ENCODE assay signal across 25 cellular contexts in the genomic region with DNA sequence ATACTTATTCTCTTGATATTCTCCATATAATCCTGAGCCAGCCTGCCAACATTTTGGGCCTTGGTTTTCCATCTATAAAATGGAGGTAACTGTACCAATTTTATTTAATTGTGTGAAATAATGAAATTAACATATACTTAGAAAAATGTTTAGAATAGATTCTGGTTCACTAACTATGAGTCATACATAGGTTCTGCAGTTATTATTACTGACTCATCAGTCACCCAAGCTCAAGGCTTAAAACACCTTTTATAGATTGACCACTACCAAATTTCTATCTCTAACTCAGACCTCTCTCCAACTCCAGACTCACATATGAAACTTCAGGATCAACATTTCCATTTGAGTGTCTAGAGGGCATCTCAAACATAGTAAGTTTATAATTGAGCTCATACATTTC.
"Had no signal": no experiment of that assay in that cellular context is flagged by ENCODE, and none has a peak within 500 bp of the region (broad histone marks: within the 10 kb centered on the region; RNA-seq: fewer than 3 reads in every experiment).

No MANE protein-coding gene starts in this region.

- H3K27ac ChIP-seq: cardiac muscle cell, hepatocyte, left lung, ovary, prostate gland, right atrium auricular region had no signal

- H3K4me1 ChIP-seq: left lung, prostate gland had no signal

- H3K9me3 Mint-ChIP-seq: activated B cell treated with CpG ODN at 0.5 μM for 24 hours; activated naive CD4-positive, alpha-beta T cell treated with anti-CD3 and anti-CD28 coated beads for 36 hours; activated naive CD8-positive, alpha-beta T cell treated with anti-CD3 and anti-CD28 coated beads, Interleukin-2, amount 10 ng/mL, durations not matched to agents 7 days and 5 days; natural killer cell; stimulated activated naive CD8-positive, alpha-beta T cell treated with anti-CD3 and anti-CD28 coated beads, Interleukin-15, amount 100 ng/mL, for 72 hours had no signal

- H3K4me3 Mint-ChIP-seq: activated B cell treated with CpG ODN at 0.5 μM for 24 hours; activated CD4-positive, alpha-beta T cell treated with anti-CD3 and anti-CD28 coated beads for 36 hours; activated naive CD4-positive, alpha-beta T cell treated with anti-CD3 and anti-CD28 coated beads for 36 hours; activated naive CD8-positive, alpha-beta T cell treated with anti-CD3 and anti-CD28 coated beads, Interleukin-2, amount 10 ng/mL, durations not matched to agents 7 days and 5 days; immature natural killer cell; natural killer cell; stimulated activated naive CD8-positive, alpha-beta T cell treated with anti-CD3 and anti-CD28 coated beads, Interleukin-15, amount 100 ng/mL, for 72 hours; T-helper 17 cell had no signal

- H3K4me3 ChIP-seq: cardiac muscle cell, hepatocyte, left lung, ovary, prostate gland, right atrium auricular region, tibial nerve had no signal

- H3K36me3 Mint-ChIP-seq: activated naive CD8-positive, alpha-beta T cell treated with anti-CD3 and anti-CD28 coated beads, Interleukin-2, amount 10 ng/mL, durations not matched to agents 7 days and 5 days; immature natural killer cell; natural killer cell had no signal

- H3K27me3 Mint-ChIP-seq: activated B cell treated with CpG ODN at 0.5 μM for 24 hours; activated CD4-positive, alpha-beta T cell treated with anti-CD3 and anti-CD28 coated beads for 36 hours; stimulated activated naive CD8-positive, alpha-beta T cell treated with anti-CD3 and anti-CD28 coated beads, Interleukin-15, amount 100 ng/mL, for 72 hours had no signal

- H2AFZ ChIP-seq: hepatocyte had no signal

- ATAC-seq: activated CD4-positive, alpha-beta T cell treated with anti-CD3 and anti-CD28 coated beads for 36 hours; esophagus mucosa; left lung; natural killer cell; stimulated activated naive CD8-positive, alpha-beta T cell treated with anti-CD3 and anti-CD28 coated beads, Interleukin-15, amount 100 ng/mL, for 72 hours; T-helper 17 cell had no signal

- H3K27me3 ChIP-seq: cardiac muscle cell, hepatocyte, left lung, ovary, right atrium auricular region, tibial nerve had no signal

- H3K9me3 ChIP-seq: left lung, ovary, prostate gland, right atrium auricular region, tibial nerve had no signal

- H3K36me3 ChIP-seq: cardiac muscle cell, left lung, ovary, prostate gland, right atrium auricular region, tibial nerve had no signal

- H3K4me2 ChIP-seq: hepatocyte had no signal

- DNase-seq: activated B cell treated with CpG ODN at 0.5 μM for 24 hours; activated CD4-positive, alpha-beta T cell treated with anti-CD3 and anti-CD28 coated beads for 36 hours; activated CD4-positive, alpha-beta T cell treated with anti-CD3 and anti-CD28 coated beads, Interleukin-2, amount 50 U/mL, for 48 hours; activated naive CD4-positive, alpha-beta T cell treated with anti-CD3 and anti-CD28 coated beads for 36 hours; activated naive CD8-positive, alpha-beta T cell treated with anti-CD3 and anti-CD28 coated beads, Interleukin-2, amount 10 ng/mL, durations not matched to agents 7 days and 5 days; activated T-cell treated with anti-CD3 and anti-CD28 coated beads, Interleukin-2, amount 50 U/mL, for 48 hours; amygdala; dermis blood vessel endothelial cell; effector CD8-positive, alpha-beta T cell; glutamatergic neuron; immature natural killer cell; kidney glomerular epithelial cell; left lung; midbrain; natural killer cell; ovary; stimulated activated CD4-positive, alpha-beta T cell treated with anti-CD3 and anti-CD28 coated beads, Interleukin-4, amount 100 ng/mL, for 4 hours; stimulated activated naive CD8-positive, alpha-beta T cell treated with anti-CD3 and anti-CD28 coated beads, Interleukin-15, amount 100 ng/mL, for 72 hours; T-helper 17 cell had no signal

- H3K4me1 Mint-ChIP-seq: activated B cell treated with CpG ODN at 0.5 μM for 24 hours; activated CD4-positive, alpha-beta T cell treated with anti-CD3 and anti-CD28 coated beads for 36 hours; activated naive CD8-positive, alpha-beta T cell treated with anti-CD3 and anti-CD28 coated beads, Interleukin-2, amount 10 ng/mL, durations not matched to agents 7 days and 5 days; immature natural killer cell; natural killer cell; stimulated activated naive CD8-positive, alpha-beta T cell treated with anti-CD3 and anti-CD28 coated beads, Interleukin-15, amount 100 ng/mL, for 72 hours had no signal

- H3K27ac Mint-ChIP-seq: activated B cell treated with CpG ODN at 0.5 μM for 24 hours; activated CD4-positive, alpha-beta T cell treated with anti-CD3 and anti-CD28 coated beads for 36 hours; activated naive CD4-positive, alpha-beta T cell treated with anti-CD3 and anti-CD28 coated beads for 36 hours; activated naive CD8-positive, alpha-beta T cell treated with anti-CD3 and anti-CD28 coated beads, Interleukin-2, amount 10 ng/mL, durations not matched to agents 7 days and 5 days; immature natural killer cell; natural killer cell; stimulated activated naive CD8-positive, alpha-beta T cell treated with anti-CD3 and anti-CD28 coated beads, Interleukin-15, amount 100 ng/mL, for 72 hours; T-helper 17 cell had no signal

- H3K79me2 ChIP-seq: hepatocyte had no signal
